ENCODE assay signal across 1 cellular context in genomic region chr6:43477235-43478007, GRCh38.
TF ChIP-seq lines count a peak whose summit lies in the region.

TSS of gene TJAP1 (plus strand) at chr6:43477570. CDS start at chr6:43499002, 21,432 bp downstream.

TF ChIP-seq in K562, 482 proteins besides CTCF, POLR2A, EP300 and RAD21 (continued from another document and continues in another):
- no peak for TF ChIP-seq RCOR1 (IDR thresholded peaks at IDR 0.05; ENCODE audit: borderline replicate concordance in 1 of 2, low read depth in 2 of 2, low read length in 2 of 2)
- no peak for TF ChIP-seq CBFA2T2 (conservative IDR thresholded peaks at IDR 0.05)
- no peak for TF ChIP-seq ID3 (CRISPR knock-in tag; IDR thresholded peaks at IDR 0.05)
- no peak for TF ChIP-seq ID3 (tag; IDR thresholded peaks at IDR 0.05)
- TF ChIP-seq SMAD3 (CRISPR knock-in tag; conservative IDR thresholded peaks at IDR 0.05), result no peak
- no peak for TF ChIP-seq MCM2 (IDR thresholded peaks at IDR 0.05; ENCODE audit: low read depth)
- TF ChIP-seq ELK1 (CRISPR knock-in tag; IDR thresholded peaks at IDR 0.05), result no peak
- peak; percentile 49 for TF ChIP-seq ETS1 (conservative IDR thresholded peaks at IDR 0.05; ENCODE audit: control insufficient read depth, low read depth, low read length)
- peak; percentile 54; the same call in 1 of the 2 replicates for TF ChIP-seq ATF1 (CRISPR knock-in tag; IDR thresholded peaks at IDR 0.05)
- peak; percentile 83 for TF ChIP-seq ATF1 (tag; IDR thresholded peaks at IDR 0.05)
- TF ChIP-seq POLR2AphosphoS2 (IDR thresholded peaks at IDR 0.05; ENCODE audit: low read length), result peak; percentile 74; the same call in 1 of the 2 replicates
- TF ChIP-seq BACH1 (tag; IDR thresholded peaks at IDR 0.05), result no peak
- TF ChIP-seq ZNF766 (CRISPR knock-in tag; conservative IDR thresholded peaks at IDR 0.05), result peak; percentile 73; the same call in 1 of the 2 replicates
- no peak for TF ChIP-seq ZNF668 (CRISPR knock-in tag; IDR thresholded peaks at IDR 0.05)
- TF ChIP-seq MAFK (IDR thresholded peaks at IDR 0.05; ENCODE audit: low read length), result no peak
- TF ChIP-seq FOXM1 (IDR thresholded peaks at IDR 0.05; ENCODE audit: low read depth), result no peak
- TF ChIP-seq FOXM1 (CRISPR knock-in tag; IDR thresholded peaks at IDR 0.05; ENCODE audit: low read depth), result no peak
- TF ChIP-seq ZFX (CRISPR knock-in tag; IDR thresholded peaks at IDR 0.05), result peak; percentile 93
- no peak for TF ChIP-seq NFATC3 (IDR thresholded peaks at IDR 0.05)
- no peak for TF ChIP-seq TCF7 (IDR thresholded peaks at IDR 0.05; ENCODE audit: borderline replicate concordance)
- no peak for TF ChIP-seq ZBTB12 (CRISPR knock-in tag; IDR thresholded peaks at IDR 0.05)
- no peak for TF ChIP-seq ZNF76 (CRISPR knock-in tag; IDR thresholded peaks at IDR 0.05; ENCODE audit: borderline replicate concordance)
- TF ChIP-seq CREB1 (IDR thresholded peaks at IDR 0.05), result peak; percentile 83
- TF ChIP-seq CREB1 (CRISPR knock-in tag; IDR thresholded peaks at IDR 0.05), result peak; percentile 88
- TF ChIP-seq PURB (CRISPR knock-in tag; IDR thresholded peaks at IDR 0.05; ENCODE audit: low read depth), result no peak
- TF ChIP-seq KLF16 (IDR thresholded peaks at IDR 0.05), result no peak
- TF ChIP-seq ZNF512 (tag; IDR thresholded peaks at IDR 0.05), result peak; percentile 82
- TF ChIP-seq TRIM28 (IDR thresholded peaks at IDR 0.05), result no peak
- no peak for TF ChIP-seq KLF10 (CRISPR knock-in tag; IDR thresholded peaks at IDR 0.05)
- no peak for TF ChIP-seq KHSRP (IDR thresholded peaks at IDR 0.05)
- TF ChIP-seq ERF (CRISPR knock-in tag; IDR thresholded peaks at IDR 0.05), result no peak
- TF ChIP-seq RNF219 (CRISPR knock-in tag; IDR thresholded peaks at IDR 0.05), result no peak
- no peak for TF ChIP-seq ZNF695 (CRISPR knock-in tag; IDR thresholded peaks at IDR 0.05)
- no peak for TF ChIP-seq BCL6 (CRISPR knock-in tag; IDR thresholded peaks at IDR 0.05)
- no peak for TF ChIP-seq XRCC3 (IDR thresholded peaks at IDR 0.05)
- TF ChIP-seq DNMT1 (IDR thresholded peaks at IDR 0.05), result no peak
- no peak for TF ChIP-seq KAT8 (IDR thresholded peaks at IDR 0.05; ENCODE audit: low read depth)
- no peak for TF ChIP-seq CBX5 (IDR thresholded peaks at IDR 0.05; ENCODE audit: borderline replicate concordance, low read depth)
- no peak for TF ChIP-seq HMBOX1 (IDR thresholded peaks at IDR 0.05)
- peak; percentile 6; the same call in 1 of the 2 replicates for TF ChIP-seq BHLHE40 (IDR thresholded peaks at IDR 0.05; ENCODE audit: low read length)
- no peak for TF ChIP-seq ARHGAP35 (IDR thresholded peaks at IDR 0.05; ENCODE audit: partially characterized antibody)
- TF ChIP-seq HMG20A (CRISPR knock-in tag; conservative IDR thresholded peaks at IDR 0.05), result no peak
- TF ChIP-seq E2F3 (CRISPR knock-in tag; IDR thresholded peaks at IDR 0.05), result no peak
- TF ChIP-seq ZNF184 (CRISPR knock-in tag; IDR thresholded peaks at IDR 0.05), result no peak
- no peak for TF ChIP-seq ZNF551 (CRISPR knock-in tag; IDR thresholded peaks at IDR 0.05)
- peak; percentile 51; the same call in 1 of the 2 replicates for TF ChIP-seq RB1 (IDR thresholded peaks at IDR 0.05; ENCODE audit: low read depth)
- no peak for TF ChIP-seq SIX5 (IDR thresholded peaks at IDR 0.05; ENCODE audit: borderline replicate concordance in 1 of 2, insufficient read depth in 1 of 2, low read depth in 1 of 2, low read length in 2 of 2)
- peak; percentile 89 for TF ChIP-seq PHF8 (IDR thresholded peaks at IDR 0.05; ENCODE audit: borderline replicate concordance, low read length)
- no peak for TF ChIP-seq NUFIP1 (IDR thresholded peaks at IDR 0.05; ENCODE audit: partially characterized antibody)
- no peak for TF ChIP-seq CLOCK (CRISPR knock-in tag; IDR thresholded peaks at IDR 0.05; ENCODE audit: borderline replicate concordance)
- TF ChIP-seq KDM5B (IDR thresholded peaks at IDR 0.05; ENCODE audit: insufficient replicate concordance, low read depth, low read length), result peak; percentile 98
- no peak for TF ChIP-seq ZNF124 (CRISPR knock-in tag; IDR thresholded peaks at IDR 0.05)
- no peak for TF ChIP-seq CBFB (CRISPR knock-in tag; IDR thresholded peaks at IDR 0.05)
- peak; percentile 68 for TF ChIP-seq NFIC (IDR thresholded peaks at IDR 0.05)
- TF ChIP-seq E2F8 (IDR thresholded peaks at IDR 0.05; ENCODE audit: low read depth, partially characterized antibody), result peak; percentile 87
- TF ChIP-seq ZBTB43 (CRISPR knock-in tag; IDR thresholded peaks at IDR 0.05), result no peak
- peak; percentile 88 to 98 (median 97) for TF ChIP-seq YY1 (IDR thresholded peaks at IDR 0.05; ENCODE audit: borderline replicate concordance in 1 of 3, control insufficient read depth in 1 of 3, extremely low read depth in 1 of 3, insufficient read depth in 3 of 3, insufficient read length in 1 of 3, insufficient replicate concordance in 2 of 3, low read depth in 1 of 3, low read length in 2 of 3)
- no peak for TF ChIP-seq PREB (CRISPR knock-in tag; IDR thresholded peaks at IDR 0.05)
